36 cellular contexts compared by ENCODE assay signal in genomic region chr4:172648471-172648870, GRCh38.
A peak's percentile ranks its signal among the peaks of the same experiment; 100 is the strongest.
DNase-seq lines count a peak whose midpoint lies in the region; ATAC-seq, FAIRE-seq and TF ChIP-seq lines count a peak whose summit lies in the region.
"Had no signal": no experiment of that assay in that cellular context is flagged by ENCODE, and none has a peak within 500 bp of the region (broad histone marks: within the 10 kb centered on the region; RNA-seq: fewer than 3 reads in every experiment).

No MANE protein-coding gene starts in this region.

- TF ChIP-seq CTCF in mucosa of descending colon (IDR thresholded peaks at IDR 0.05): no peak
- TF ChIP-seq CTCF in ovary (IDR thresholded peaks at IDR 0.05): no peak

- no peak for TF ChIP-seq EP300 in ovary (IDR thresholded peaks at IDR 0.05)

- peak; percentile 50 for ATAC-seq in mucosa of descending colon
- ATAC-seq: activated CD8-positive, alpha-beta T cell treated with anti-CD3 and anti-CD28 coated beads, Interleukin-2, amount 10 ng/mL, durations not matched to agents 7 days and 5 days; lower lobe of right lung; natural killer cell treated with Interleukin-12 subunit alpha and Interleukin-12 subunit beta and Interleukin-15 and Interleukin-18, amount 100 ng/mL, for 72 hours; Panc1; pancreas; stimulated activated memory B cell treated with anti-CD40 and anti-IgM and Interleukin-4, amounts not matched to agents 10 μg/mL and 1 μg/mL and 100 μg/mL, for 72 hours; upper lobe of right lung had no signal

- TF ChIP-seq POLR2A in ovary (IDR thresholded peaks at IDR 0.05): no peak

- H3K4me3 ChIP-seq in mucosa of descending colon: no peak overlapping the region
- no peak overlapping the region for H3K4me3 ChIP-seq in ovary
- H3K4me3 ChIP-seq: adrenal gland, BLaER1, GM23248, lower lobe of right lung, MG63, pancreas, SJCRH30, skin epidermis, suprapubic skin, upper lobe of right lung had no signal

- DNase-seq in HCEC 1CT: peak; percentile 39
- DNase-seq in RKO (ENCODE audit: low spot score): peak; percentile 23
- no peak for DNase-seq in mucosa of descending colon
- no peak for DNase-seq in NOMO-1 (lab: John Stamatoyannopoulos, UW; ENCODE audit: unreplicated experiment in 2 of 2)
- no peak for DNase-seq in ovary
- no peak for DNase-seq in NCI-H510A (lab: John Stamatoyannopoulos, UW)
- no peak for DNase-seq in cerebellum (ENCODE audit: low spot score)
- DNase-seq: activated CD4-positive, alpha-beta T cell treated with anti-CD3 and anti-CD28 coated beads for 1 hour; activated CD8-positive, alpha-beta T cell treated with anti-CD3 and anti-CD28 coated beads, Interleukin-2, amount 10 ng/mL, durations not matched to agents 7 days and 5 days; activated naive CD4-positive, alpha-beta T cell treated with anti-CD3 and anti-CD28 coated beads for 36 hours; adrenal gland; cortex of kidney; effector memory CD4-positive, alpha-beta T cell; erythroblast; GDM1; GM23248; KBM-7; kidney glomerular epithelial cell; lower lobe of right lung; MG63; NCI-H1105 treated with DMSO at 0.1 percent for 48 hours; NCI-H2029; NCI-H526 treated with DMSO at 0.1 percent for 48 hours; NK-92 treated with Interleukin-12 subunit alpha and Interleukin-12 subunit beta, amount 100 ng/mL, for 24 hours; pancreas; retina; SJCRH30; SW 1271; upper lobe of right lung had no signal

- WGBS in ovary, 3 donors: 70 to 83% (median 72%) methylated on average over 2 of the region's 2 CpGs

- H3K27ac ChIP-seq in ovary: no peak overlapping the region
- H3K27ac ChIP-seq: adrenal gland, BLaER1, GM23248, lower lobe of right lung, pancreas, SJCRH30, skin epidermis, suprapubic skin, upper lobe of right lung had no signal

- no peaks in the 10 kb centered on the region for H3K4me1 ChIP-seq in mucosa of descending colon (ENCODE audit: low read depth)
- no peaks in the 10 kb centered on the region for H3K4me1 ChIP-seq in ovary (ENCODE audit: insufficient read depth)
- H3K4me1 ChIP-seq: adrenal gland, BLaER1, lower lobe of right lung, pancreas, SJCRH30, suprapubic skin, upper lobe of right lung had no signal

- peak; percentile 21 for FAIRE-seq in colon (lab: Jason Lieb, UNC)
- FAIRE-seq: pancreas had no signal

- H3K9me3 ChIP-seq in mucosa of descending colon (no peaks in the 10 kb centered on the region), ovary (no peaks in the 10 kb centered on the region)
- H3K9me3 ChIP-seq: adrenal gland, BLaER1, lower lobe of right lung, MG63, pancreas, SJCRH30, suprapubic skin, upper lobe of right lung had no signal

- no peaks in the 10 kb centered on the region for H3K36me3 ChIP-seq in mucosa of descending colon (ENCODE audit: low read depth)
- H3K36me3 ChIP-seq in ovary: no peaks in the 10 kb centered on the region
- H3K36me3 ChIP-seq: adrenal gland, BLaER1, lower lobe of right lung, MG63, pancreas, SJCRH30, suprapubic skin, upper lobe of right lung had no signal

- H3K27me3 ChIP-seq in ovary: no peaks in the 10 kb centered on the region
- H3K27me3 ChIP-seq: adrenal gland, BLaER1, MG63, pancreas, SJCRH30, suprapubic skin, upper lobe of right lung had no signal

- intact Hi-C loops in mucosa of descending colon (cut with DNase I, micrococcal nuclease) (no loop called here), ovary (cut with DNase I) (no loop called here)

Comparison
In these comparisons a context has a peak if more than half of its experiments do, and no peak if none do; other contexts are left out.
1. DNase-seq: peak in HCEC 1CT (single experiment) and RKO (single experiment); none in mucosa of descending colon (0 of 3), NOMO-1 (0 of 2), ovary (0 of 5), NCI-H510A (single experiment) and cerebellum (single experiment).